ENCODE assay signal across 2 cellular contexts in the genomic region with DNA sequence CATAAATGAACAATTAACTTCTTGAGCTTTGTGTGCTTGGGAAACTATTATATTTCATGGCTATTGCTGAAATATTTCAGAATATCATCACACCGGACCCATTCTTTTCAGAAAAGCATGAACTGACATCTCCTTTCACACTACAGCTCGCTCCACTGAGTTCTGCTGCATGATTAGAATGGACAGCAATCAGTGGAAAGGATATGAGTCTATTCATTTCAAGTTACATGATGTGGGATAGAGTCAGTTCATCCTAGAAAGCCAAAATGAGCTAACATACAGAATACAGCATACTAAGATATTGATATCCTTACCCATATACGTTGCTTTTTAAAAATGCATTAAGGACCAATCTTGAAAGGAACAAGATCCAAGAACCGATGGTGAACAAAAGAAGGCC.
TF ChIP-seq lines count a peak whose summit lies in the region.

No MANE protein-coding gene starts in this region.

TF ChIP-seq in SK-N-SH, 30 proteins besides CTCF, POLR2A, EP300 and RAD21 (continued from another document):
- TF ChIP-seq, protein P1, sequence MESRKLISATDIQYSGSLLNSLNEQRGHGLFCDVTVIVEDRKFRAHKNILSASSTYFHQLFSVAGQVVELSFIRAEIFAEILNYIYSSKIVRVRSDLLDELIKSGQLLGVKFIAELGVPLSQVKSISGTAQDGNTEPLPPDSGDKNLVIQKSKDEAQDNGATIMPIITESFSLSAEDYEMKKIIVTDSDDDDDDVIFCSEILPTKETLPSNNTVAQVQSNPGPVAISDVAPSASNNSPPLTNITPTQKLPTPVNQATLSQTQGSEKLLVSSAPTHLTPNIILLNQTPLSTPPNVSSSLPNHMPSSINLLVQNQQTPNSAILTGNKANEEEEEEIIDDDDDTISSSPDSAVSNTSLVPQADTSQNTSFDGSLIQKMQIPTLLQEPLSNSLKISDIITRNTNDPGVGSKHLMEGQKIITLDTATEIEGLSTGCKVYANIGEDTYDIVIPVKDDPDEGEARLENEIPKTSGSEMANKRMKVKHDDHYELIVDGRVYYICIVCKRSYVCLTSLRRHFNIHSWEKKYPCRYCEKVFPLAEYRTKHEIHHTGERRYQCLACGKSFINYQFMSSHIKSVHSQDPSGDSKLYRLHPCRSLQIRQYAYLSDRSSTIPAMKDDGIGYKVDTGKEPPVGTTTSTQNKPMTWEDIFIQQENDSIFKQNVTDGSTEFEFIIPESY (IDR thresholded peaks at IDR 0.05; ENCODE audit: borderline replicate concordance, low read depth) = no peak
- TF ChIP-seq YY1 (IDR thresholded peaks at IDR 0.05; ENCODE audit: low read depth) = no peak
- TF ChIP-seq MAX (IDR thresholded peaks at IDR 0.05; ENCODE audit: low read depth) = no peak
- TF ChIP-seq JUND (IDR thresholded peaks at IDR 0.05) = no peak

TF ChIP-seq in SK-N-SH treated with all-trans-retinoic acid at 6 μM for 48 hours, 23 proteins besides CTCF, POLR2A, EP300 and RAD21 (continued from another document):
- TF ChIP-seq CSRNP3 (CRISPR knock-in tag; IDR thresholded peaks at IDR 0.05) (no peak), PATZ1 (CRISPR knock-in tag; IDR thresholded peaks at IDR 0.05; ENCODE audit: borderline replicate concordance) (no peak), OSR1 (CRISPR knock-in tag; IDR thresholded peaks at IDR 0.05) (no peak), ARNTL (CRISPR knock-in tag; IDR thresholded peaks at IDR 0.05; ENCODE audit: borderline replicate concordance, low read depth) (no peak)
